Comparison of ENCODE assay signal across 12 cellular contexts in genomic region chr21:36860736-36861594, GRCh38.
A peak's percentile ranks its signal among the peaks of the same experiment; 100 is the strongest.
DNase-seq lines count a peak whose midpoint lies in the region; ATAC-seq and TF ChIP-seq lines count a peak whose summit lies in the region.
"Had no signal": no experiment of that assay in that cellular context is flagged by ENCODE, and none has a peak within 500 bp of the region (broad histone marks: within the 10 kb centered on the region; RNA-seq: fewer than 3 reads in every experiment).

No MANE protein-coding gene starts in this region.

- TF ChIP-seq CTCF in PC-3 (conservative IDR thresholded peaks at IDR 0.05; ENCODE audit: low read depth, low read length): no peak
- TF ChIP-seq CTCF in parathyroid adenoma (IDR thresholded peaks at IDR 0.05): no peak

- H3K27ac ChIP-seq in PC-3 (ENCODE audit: low read length) (peak overlapping the region; percentile 94), parathyroid adenoma (peak overlapping the region; percentile 32)
- H3K27ac ChIP-seq: coronary artery, skin epidermis had no signal

- CTCF ChIA-PET in PC-3 (lab: Charles Lee): interaction anchor here (0.7 to 2.1 kb wide), 2 partner anchors 46 to 57 kb away, joined by 3 to 5 read pairs; no protein-coding TSS in a partner anchor

- no peaks in the 10 kb centered on the region for H4K20me1 ChIP-seq in PC-3 (ENCODE audit: low read length)

- H3K4me3 ChIP-seq in PC-3 (ENCODE audit: low read length) (peak overlapping the region; percentile 43), parathyroid adenoma (ENCODE audit: low read depth, low read length) (no peak overlapping the region)
- H3K4me3 ChIP-seq: coronary artery, skin epidermis had no signal

- POLR2A ChIA-PET in PC-3 (lab: Charles Lee; ENCODE audit: unreplicated experiment): interaction anchor here (0.5 to 1.2 kb wide), 4 partner anchors 13 to 57 kb away, joined by 3 to 10 read pairs (median 6); no protein-coding TSS in a partner anchor

- DNase-seq in GM04503 (ENCODE audit: low read depth) (peak; percentile 39), PC-3 (peak; percentile 95), erythroblast (lab: John Stamatoyannopoulos, UW) (peak; percentile 26 to 55), NCI-H82 (lab: John Stamatoyannopoulos, UW) (no peak), T1000 (lab: John Stamatoyannopoulos, UW) (no peak)
- DNase-seq: NCI-H1105 had no signal

- H3K9ac ChIP-seq in PC-3 (ENCODE audit: low read length) (peak overlapping the region; percentile 75), parathyroid adenoma (no peak overlapping the region)

- no peaks in the 10 kb centered on the region for H3K27me3 ChIP-seq in PC-3 (ENCODE audit: low read length)
- H3K27me3 ChIP-seq in parathyroid adenoma (ENCODE audit: control insufficient read depth, insufficient read depth, low read length): no peaks in the 10 kb centered on the region

- H3K4me1 ChIP-seq in PC-3 (ENCODE audit: insufficient read depth, low read length) (peaks cover 64% of the 10 kb centered on the region), parathyroid adenoma (no peaks in the 10 kb centered on the region)

- peaks cover 16% of the 10 kb centered on the region for H3K79me2 ChIP-seq in PC-3 (ENCODE audit: low read length)
- H3K79me2 ChIP-seq in parathyroid adenoma: no peaks in the 10 kb centered on the region

- no peaks in the 10 kb centered on the region for H3K9me3 ChIP-seq in PC-3 (ENCODE audit: low read length)
- no peaks in the 10 kb centered on the region for H3K9me3 ChIP-seq in parathyroid adenoma (ENCODE audit: control insufficient read depth, low read length)

- ATAC-seq in PC-3: peak; percentile 79
- ATAC-seq in HG03521 (IDR thresholded peaks at IDR 0.05; ENCODE audit: unreplicated experiment): no peak
- no peak for ATAC-seq in GM19351 (IDR thresholded peaks at IDR 0.05; ENCODE audit: unreplicated experiment)
- ATAC-seq: stimulated activated naive CD8-positive, alpha-beta T cell treated with anti-CD3 and anti-CD28 coated beads, Interleukin-15, Interleukin-2, amounts not matched to agents 100 U/mL and 50 U/mL, for 24 hours had no signal

- BruUV-seq in PC-3 (replicated peaks; lab: Mats Ljungman, UMichigan): no TSS peak

- H3K4me2 ChIP-seq in PC-3 (ENCODE audit: low read length) (peak overlapping the region; percentile 75), parathyroid adenoma (ENCODE audit: low read length) (no peak overlapping the region)

- H2AFZ ChIP-seq in PC-3 (ENCODE audit: low read length): 0 out of 2 replicates have a peak overlapping the region, but pooled peaks have one; percentile 8
- H2AFZ ChIP-seq in parathyroid adenoma: no peak overlapping the region

- intact Hi-C loops in PC-3 (cut with micrococcal nuclease): loop anchor here (1.0 to 2.0 kb wide), 4 partner anchors 22 to 108 kb away; no protein-coding TSS in a partner anchor

- H3K9me2 ChIP-seq in PC-3 (replicated peaks; ENCODE audit: low read length): no peaks in the 10 kb centered on the region

- no peaks in the 10 kb centered on the region; the same call in 1 of the 2 replicates for H3K36me3 ChIP-seq in PC-3 (ENCODE audit: low read depth, low read length)
- no peaks in the 10 kb centered on the region for H3K36me3 ChIP-seq in parathyroid adenoma (ENCODE audit: control insufficient read depth, insufficient read depth, low read length)

- H3F3A ChIP-seq in PC-3 (ENCODE audit: low read length, unreplicated experiment): peaks cover 12% of the 10 kb centered on the region

- no peak for TF ChIP-seq POLR2A in erythroblast (IDR thresholded peaks at IDR 0.05; ENCODE audit: low read length)

Comparison
In these comparisons a context has a peak if more than half of its experiments do, and no peak if none do; other contexts are left out.
1. DNase-seq: peak in GM04503 (single experiment), PC-3 (single experiment) and erythroblast (2 of 2); none in NCI-H82 (single experiment) and T1000 (single experiment).